16 cellular contexts compared by ENCODE assay signal in the genomic region with DNA sequence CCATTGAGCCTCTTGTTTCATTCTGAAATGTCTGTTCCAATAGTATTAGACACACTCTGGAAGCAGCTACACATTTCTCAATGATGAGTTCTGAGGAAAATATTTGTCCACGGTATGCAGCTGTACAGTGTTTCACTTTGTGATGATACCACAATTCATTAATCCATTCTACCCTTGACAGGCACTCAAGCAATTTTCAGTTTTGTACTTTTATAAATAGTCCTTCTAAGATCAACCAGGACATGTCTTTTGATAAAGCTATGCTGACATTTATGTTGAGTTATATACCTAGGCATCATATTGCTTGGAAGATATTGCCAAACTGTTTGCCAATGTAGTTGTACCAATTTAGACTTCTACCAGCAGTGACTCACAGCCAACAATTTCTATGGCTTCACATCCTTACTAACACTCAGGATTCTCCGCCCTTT.
DNase-seq lines count a peak whose midpoint lies in the region; ATAC-seq, FAIRE-seq and TF ChIP-seq lines count a peak whose summit lies in the region.
"Had no signal": no experiment of that assay in that cellular context is flagged by ENCODE, and none has a peak within 500 bp of the region (broad histone marks: within the 10 kb centered on the region; RNA-seq: fewer than 3 reads in every experiment).

No MANE protein-coding gene starts in this region.

- H3K36me3 ChIP-seq in astrocyte (ENCODE audit: insufficient read depth, low read length) (no peaks in the 10 kb centered on the region), mucosa of descending colon (ENCODE audit: low read depth) (no peaks in the 10 kb centered on the region)

- peak overlapping the region; percentile 36 for H3K27ac Mint-ChIP-seq in HFFc6
- H3K27ac Mint-ChIP-seq in astrocyte (ENCODE audit: unreplicated experiment): peak overlapping the region; percentile 24
- H3K27ac Mint-ChIP-seq in H9: no peak overlapping the region
- H3K27ac Mint-ChIP-seq in stimulated activated naive CD8-positive, alpha-beta T cell treated with anti-CD3 and anti-CD28 coated beads, Interleukin-15, amount 100 ng/mL, for 72 hours: no peak overlapping the region

- no peak overlapping the region for H2BK5ac ChIP-seq in H9 (ENCODE audit: insufficient read length, low read length)

- no peak overlapping the region for H2BK12ac ChIP-seq in H9 (ENCODE audit: insufficient read length, low read depth, low read length)

- H3K36me3 Mint-ChIP-seq in HFFc6 (ENCODE audit: low read depth) (peaks cover 18% of the 10 kb centered on the region), astrocyte (ENCODE audit: low read depth, unreplicated experiment) (no peaks in the 10 kb centered on the region), H9 (ENCODE audit: insufficient read depth in 1 of 3, low read depth in 3 of 3) (peaks cover 0 to 9% (median 0%) of the 10 kb centered on the region in 3 experiments; a peak in 4 of 7 replicates)

- no peaks in the 10 kb centered on the region for H3K79me1 ChIP-seq in H9 (ENCODE audit: insufficient read depth, low read depth, low read length, poor library complexity, severe bottlenecking)

- no peak overlapping the region for H3K14ac ChIP-seq in H9 (ENCODE audit: insufficient read depth, low read length)

- H4K8ac ChIP-seq in H9 (replicated peaks; ENCODE audit: insufficient read length, low read depth, low read length): no peak overlapping the region

- H4K5ac ChIP-seq in H9 (ENCODE audit: insufficient read length, low read depth, low read length): no peak overlapping the region

- no peak overlapping the region for H2BK20ac ChIP-seq in H9 (ENCODE audit: low read depth, low read length, poor library complexity, severe bottlenecking)

- DNase-seq in HFFc6 (peak; percentile 48), astrocyte (ENCODE audit: low read depth) (peak; percentile 82), foreskin fibroblast (peak; percentile 50 to 66), H9 (no peak), mucosa of descending colon (no peak)
- DNase-seq in stimulated activated naive CD8-positive, alpha-beta T cell treated with anti-CD3 and anti-CD28 coated beads, Interleukin-15, amount 100 ng/mL, for 72 hours: no peak
- DNase-seq: activated CD4-positive, alpha-beta T cell treated with anti-CD3 and anti-CD28 coated beads for 1 hour; activated naive CD4-positive, alpha-beta T cell treated with anti-CD3 and anti-CD28 coated beads, Interleukin-2, amount 50 U/mL, for 16 hours; COR-L47; erythroblast; GDM1; posterior cingulate gyrus; stimulated activated CD4-positive, alpha-beta T cell treated with anti-CD3 and anti-CD28 coated beads, Interleukin-12 subunit alpha, Interleukin-12 subunit beta, amount 100 ng/mL, for 4 hours; T-helper 2 cell had no signal

- H3K79me2 ChIP-seq in astrocyte (ENCODE audit: insufficient read depth, low read length) (no peaks in the 10 kb centered on the region), H9 (ENCODE audit: insufficient read depth, low read length) (no peaks in the 10 kb centered on the region)

- no peak overlapping the region for H4K91ac ChIP-seq in H9 (ENCODE audit: insufficient read length, low read depth, low read length)

- no peaks in the 10 kb centered on the region for H3K9me3 ChIP-seq in astrocyte (ENCODE audit: insufficient read depth, low read depth, low read length)
- H3K9me3 ChIP-seq in H9 (ENCODE audit: control insufficient read depth, low read depth, low read length): no peaks in the 10 kb centered on the region
- peaks cover 3% of the 10 kb centered on the region for H3K9me3 ChIP-seq in mucosa of descending colon

- H3K4me1 ChIP-seq in astrocyte (ENCODE audit: insufficient read depth, low read length) (no peaks in the 10 kb centered on the region), H9 (ENCODE audit: insufficient read depth, low read length) (no peaks in the 10 kb centered on the region), mucosa of descending colon (ENCODE audit: low read depth) (no peaks in the 10 kb centered on the region)

- H3K4me3 ChIP-seq in astrocyte (ENCODE audit: insufficient read depth, low read depth, low read length) (no peak overlapping the region), foreskin fibroblast (ENCODE audit: low read depth in 1 of 2, low read length in 2 of 2) (no peak overlapping the region), mucosa of descending colon (no peak overlapping the region)

- H3K23me2 ChIP-seq in H9 (ENCODE audit: insufficient read length, low read depth, low read length, poor library complexity, severe bottlenecking): no peaks in the 10 kb centered on the region

- H3K9me3 Mint-ChIP-seq in HFFc6 (peaks cover 16% of the 10 kb centered on the region), astrocyte (ENCODE audit: unreplicated experiment) (peaks cover 9% of the 10 kb centered on the region), H9 (peaks cover 9 to 12% of the 10 kb centered on the region in 2 experiments; a peak in 4 of 5 replicates)
- H3K9me3 Mint-ChIP-seq in stimulated activated naive CD8-positive, alpha-beta T cell treated with anti-CD3 and anti-CD28 coated beads, Interleukin-15, amount 100 ng/mL, for 72 hours: no peaks in the 10 kb centered on the region

- no CpG with 5 or more reads among the region's 2 CpGs for WGBS in H9 (ENCODE audit: extremely low coverage, insufficient read length, low lambda C conversion rate)

- no peak overlapping the region for H3K56ac ChIP-seq in H9 (ENCODE audit: insufficient read length, low read depth, low read length)

- ATAC-seq in mucosa of descending colon (no peak), HG02970 (IDR thresholded peaks at IDR 0.05; ENCODE audit: low FRiP score, unreplicated experiment) (no peak)
- no peak for ATAC-seq in stimulated activated naive CD8-positive, alpha-beta T cell treated with anti-CD3 and anti-CD28 coated beads, Interleukin-15, amount 100 ng/mL, for 72 hours
- ATAC-seq: left lobe of liver had no signal

- no peak overlapping the region for H2AFZ ChIP-seq in astrocyte (ENCODE audit: low read depth, low read length)
- no peak overlapping the region for H2AFZ ChIP-seq in H9 (ENCODE audit: low read length)

- no peak overlapping the region for H3K23ac ChIP-seq in H9 (ENCODE audit: insufficient read length, low read depth, low read length)

- peak overlapping the region; percentile 54 for H3K4me3 Mint-ChIP-seq in HFFc6
- H3K4me3 Mint-ChIP-seq in astrocyte (ENCODE audit: unreplicated experiment): no peak overlapping the region
- H3K4me3 Mint-ChIP-seq in H9: no peak overlapping the region
- H3K4me3 Mint-ChIP-seq in stimulated activated naive CD8-positive, alpha-beta T cell treated with anti-CD3 and anti-CD28 coated beads, Interleukin-15, amount 100 ng/mL, for 72 hours: no peak overlapping the region

- H3T11ph ChIP-seq in H9 (ENCODE audit: low read length): no peak overlapping the region

- no peak overlapping the region for H3K27ac ChIP-seq in astrocyte (ENCODE audit: low read depth, low read length)
- no peak overlapping the region for H3K27ac ChIP-seq in H9 (ENCODE audit: insufficient read length, low read depth, low read length)

- H2AK5ac ChIP-seq in H9 (ENCODE audit: insufficient read length, low read length): no peak overlapping the region

- no peak overlapping the region for H2BK120ac ChIP-seq in H9 (ENCODE audit: low read depth, low read length, poor library complexity, severe bottlenecking)

- H3K4me2 ChIP-seq in astrocyte (ENCODE audit: low read length) (peak overlapping the region; percentile 6), H9 (ENCODE audit: insufficient read depth, insufficient read length, low read length) (no peak overlapping the region)

- TF ChIP-seq CTCF in HFFc6 (IDR thresholded peaks at IDR 0.05): no peak
- no peak for TF ChIP-seq CTCF in astrocyte (IDR thresholded peaks at IDR 0.05; ENCODE audit: insufficient read depth, low read depth, low read length)
- no peak for TF ChIP-seq CTCF in foreskin fibroblast (IDR thresholded peaks at IDR 0.05; ENCODE audit: low read depth, low read length)
- no peak for TF ChIP-seq CTCF in H9 (conservative IDR thresholded peaks at IDR 0.05)
- TF ChIP-seq CTCF in mucosa of descending colon (IDR thresholded peaks at IDR 0.05): no peak

- no peaks in the 10 kb centered on the region; the same call in 1 of the 2 replicates for H3K27me3 Mint-ChIP-seq in HFFc6 (ENCODE audit: insufficient read depth)
- no peaks in the 10 kb centered on the region for H3K27me3 Mint-ChIP-seq in astrocyte (ENCODE audit: low read depth, unreplicated experiment)
- H3K27me3 Mint-ChIP-seq in H9 (ENCODE audit: low read depth): no peaks in the 10 kb centered on the region
- no peaks in the 10 kb centered on the region for H3K27me3 Mint-ChIP-seq in stimulated activated naive CD8-positive, alpha-beta T cell treated with anti-CD3 and anti-CD28 coated beads, Interleukin-15, amount 100 ng/mL, for 72 hours

- intact Hi-C loops in mucosa of descending colon (cut with DNase I, micrococcal nuclease): no loop called here

- no peak overlapping the region for H3K4ac ChIP-seq in H9 (ENCODE audit: low read depth, low read length)

- H3K4me1 Mint-ChIP-seq in HFFc6 (ENCODE audit: low read depth) (peaks cover 36% of the 10 kb centered on the region), astrocyte (ENCODE audit: low read depth, unreplicated experiment) (peaks cover 12% of the 10 kb centered on the region), H9 (peaks cover 0 to under 1% of the 10 kb centered on the region in 2 experiments; a peak in 1 of 4 replicates)
- H3K4me1 Mint-ChIP-seq in stimulated activated naive CD8-positive, alpha-beta T cell treated with anti-CD3 and anti-CD28 coated beads, Interleukin-15, amount 100 ng/mL, for 72 hours: no peaks in the 10 kb centered on the region

- no peak overlapping the region for H3K9ac ChIP-seq in astrocyte (ENCODE audit: low read length)
- H3K9ac ChIP-seq in H9 (ENCODE audit: extremely low read depth, insufficient read length, low read length): no peak overlapping the region

- no peak overlapping the region for H2BK15ac ChIP-seq in H9 (ENCODE audit: low read depth, low read length)

- no peak overlapping the region for H3K18ac ChIP-seq in H9 (ENCODE audit: insufficient read length, low read depth, low read length)

- H3K27me3 ChIP-seq in astrocyte (ENCODE audit: insufficient read depth, low read length) (no peaks in the 10 kb centered on the region), H9 (ENCODE audit: insufficient read depth, low read length) (no peaks in the 10 kb centered on the region)

- H4K20me1 ChIP-seq in astrocyte (ENCODE audit: insufficient read depth, low read length) (no peaks in the 10 kb centered on the region), H9 (ENCODE audit: control insufficient read depth, insufficient read depth, insufficient read length) (no peaks in the 10 kb centered on the region)

- peak; percentile 60 for FAIRE-seq in astrocyte (lab: Jason Lieb, UNC)

Comparison
In these comparisons a context has a peak if more than half of its experiments do, and no peak if none do; other contexts are left out.
1. DNase-seq: peak in HFFc6 (single experiment), astrocyte (single experiment) and foreskin fibroblast (2 of 2); none in H9 (single experiment), mucosa of descending colon (0 of 3) and stimulated activated naive CD8-positive, alpha-beta T cell treated with anti-CD3 and anti-CD28 coated beads, Interleukin-15, amount 100 ng/mL, for 72 hours (0 of 2).
2. H3K27ac Mint-ChIP-seq: peak in HFFc6 (single experiment) and astrocyte (single experiment); none in H9 (0 of 3) and stimulated activated naive CD8-positive, alpha-beta T cell treated with anti-CD3 and anti-CD28 coated beads, Interleukin-15, amount 100 ng/mL, for 72 hours (0 of 2).